ENCODE assay signal across 15 cellular contexts in the genomic region with DNA sequence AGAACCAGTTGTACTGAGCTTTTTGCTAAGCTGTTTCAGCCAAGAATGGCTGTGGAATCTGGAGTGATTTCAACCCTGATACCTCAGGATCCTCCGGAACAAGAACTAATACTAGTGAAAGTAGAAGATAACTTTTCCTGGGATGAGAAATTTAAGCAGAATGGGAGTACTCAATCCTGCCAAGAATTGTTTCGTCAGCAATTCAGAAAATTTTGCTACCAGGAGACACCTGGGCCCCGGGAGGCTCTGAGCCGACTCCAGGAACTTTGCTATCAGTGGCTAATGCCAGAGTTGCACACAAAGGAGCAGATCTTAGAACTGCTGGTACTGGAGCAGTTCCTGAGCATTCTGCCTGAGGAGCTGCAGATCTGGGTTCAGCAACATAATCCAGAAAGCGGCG. TPM values are rescaled to one million over a fixed set of nuclear protein-coding genes. Genes with fewer than 3 reads are reported as not detected.
DNase-seq lines count a peak whose midpoint lies in the region; ATAC-seq and TF ChIP-seq lines count a peak whose summit lies in the region.
"Had no signal": no experiment of that assay in that cellular context is flagged by ENCODE, and none has a peak within 500 bp of the region (broad histone marks: within the 10 kb centered on the region; RNA-seq: fewer than 3 reads in every experiment).

No MANE protein-coding gene starts in this region.

- no peak overlapping the region for H3K4me3 Mint-ChIP-seq in central memory CD8-positive, alpha-beta T cell

- H3K36me3 Mint-ChIP-seq in central memory CD8-positive, alpha-beta T cell (ENCODE audit: insufficient read depth) = peaks cover 39% of the 10 kb centered on the region

- peaks cover 30% of the 10 kb centered on the region for H3K79me2 ChIP-seq in neural cell (replicated peaks; ENCODE audit: insufficient read depth, low read length)

- peak overlapping the region in 10 of 11 experiments; percentile 1 to 90 (median 72); a peak in 15 of 22 replicates for H3K4me2 ChIP-seq in BLaER1 treated with 17β-estradiol and CSF1 and Interleukin-3, amounts not matched to agents 10 nM and 100 nM
- peak overlapping the region; percentile 68 for H3K4me2 ChIP-seq in neural cell (ENCODE audit: low read length)

- H3K27ac ChIP-seq in BLaER1 treated with 17β-estradiol and CSF1 and Interleukin-3, amounts not matched to agents 10 nM and 100 nM = no peak overlapping the region
- no peak overlapping the region for H3K27ac ChIP-seq in HUES64 (ENCODE audit: low read depth, low read length)
- no peak overlapping the region for H3K27ac ChIP-seq in neural cell (ENCODE audit: low read length)
- H3K27ac ChIP-seq: parathyroid adenoma had no signal

- H3F3A ChIP-seq in neural cell (ENCODE audit: insufficient read depth, low read length, poor library complexity, severe bottlenecking) = peaks cover 7% of the 10 kb centered on the region

- peak overlapping the region; percentile 57 for H3K27ac Mint-ChIP-seq in central memory CD8-positive, alpha-beta T cell (ENCODE audit: low read depth)

- peaks cover 51 to 53% (median 52%) of the 10 kb centered on the region in 11 experiments for H3K36me3 ChIP-seq in BLaER1 treated with 17β-estradiol and CSF1 and Interleukin-3, amounts not matched to agents 10 nM and 100 nM
- H3K36me3 ChIP-seq in HUES64 (ENCODE audit: insufficient read depth, low read length) (peaks cover 53% of the 10 kb centered on the region), neural cell (ENCODE audit: insufficient read depth, low read length) (peaks cover 36% of the 10 kb centered on the region)

- DNase-seq in central memory CD8-positive, alpha-beta T cell (ENCODE audit: low spot score in 2 of 2) = no peak
- DNase-seq in NCI-H1436 treated with DMSO at 0.1 percent for 48 hours (lab: John Stamatoyannopoulos, UW) (no peak), NCI-H1436 (lab: John Stamatoyannopoulos, UW) (no peak), AG08395 (ENCODE audit: low spot score) (no peak)
- DNase-seq: effector memory CD4-positive, alpha-beta T cell; GF-D8; left ventricle myocardium superior; NCI-H1417 treated with DMSO at 0.1 percent for 48 hours; NCI-H774 had no signal

- no peak for TF ChIP-seq RAD21 in neural cell (conservative IDR thresholded peaks at IDR 0.05)

- H3K27me3 Mint-ChIP-seq in central memory CD8-positive, alpha-beta T cell = no peaks in the 10 kb centered on the region

- peaks cover 31% of the 10 kb centered on the region for H3K4me1 Mint-ChIP-seq in central memory CD8-positive, alpha-beta T cell

- peaks cover 51 to 54% (median 52%) of the 10 kb centered on the region in 11 experiments for H3K9me3 ChIP-seq in BLaER1 treated with 17β-estradiol and CSF1 and Interleukin-3, amounts not matched to agents 10 nM and 100 nM (replicated peaks in 1 of 11)
- H3K9me3 ChIP-seq in HUES64 (ENCODE audit: insufficient read depth, low read depth, low read length) (no peaks in the 10 kb centered on the region), neural cell (ENCODE audit: low read length) (no peaks in the 10 kb centered on the region)
- H3K9me3 ChIP-seq: ascending aorta had no signal

- no peaks in the 10 kb centered on the region for H4K20me1 ChIP-seq in BLaER1 treated with 17β-estradiol and CSF1 and Interleukin-3, amounts not matched to agents 10 nM and 100 nM
- no peaks in the 10 kb centered on the region for H4K20me1 ChIP-seq in neural cell (ENCODE audit: insufficient read depth)

- no peak for TF ChIP-seq EP300 in neural cell (conservative IDR thresholded peaks at IDR 0.05; ENCODE audit: poor library complexity, severe bottlenecking)

- WGBS in HUES64 = 95% methylated on average over 6 of the region's 6 CpGs

- H3K4me3 ChIP-seq in BLaER1 treated with 17β-estradiol and CSF1 and Interleukin-3, amounts not matched to agents 10 nM and 100 nM = peak overlapping the region in 3 of 10 experiments; percentile 2 to 22 (median 16); a peak in 4 of 20 replicates
- H3K4me3 ChIP-seq in HUES64 (ENCODE audit: low read length) (peak overlapping the region; percentile 80), neural cell (ENCODE audit: low read length) (peak overlapping the region; percentile 72)

- 0 out of 22 replicates have a peak overlapping the region, but pooled peaks of 3 of the 11 experiments have one; percentile 5 to 16 (median 8) for H3K9ac ChIP-seq in BLaER1 treated with 17β-estradiol and CSF1 and Interleukin-3, amounts not matched to agents 10 nM and 100 nM
- peak overlapping the region; percentile 96; the same call in 1 of the 2 replicates for H3K9ac ChIP-seq in HUES64 (ENCODE audit: low read depth, low read length)
- peak overlapping the region; percentile 95 for H3K9ac ChIP-seq in neural cell (ENCODE audit: low read length)
- H3K9ac ChIP-seq: parathyroid adenoma had no signal

- ATAC-seq in central memory CD8-positive, alpha-beta T cell (replicated peaks; ENCODE audit: extremely low read depth, poor library complexity, severe bottlenecking) = no peak
- ATAC-seq in HG03520 (IDR thresholded peaks at IDR 0.05; ENCODE audit: unreplicated experiment) = no peak
- ATAC-seq: left ventricle myocardium superior had no signal

- H3K9me2 ChIP-seq in neural cell (ENCODE audit: insufficient read depth, low read length) = no peaks in the 10 kb centered on the region

- H3K27me3 ChIP-seq in BLaER1 treated with 17β-estradiol and CSF1 and Interleukin-3, amounts not matched to agents 10 nM and 100 nM = no peaks in the 10 kb centered on the region
- no peaks in the 10 kb centered on the region for H3K27me3 ChIP-seq in HUES64 (ENCODE audit: insufficient read depth, low read length)
- no peaks in the 10 kb centered on the region for H3K27me3 ChIP-seq in neural cell (ENCODE audit: insufficient read depth, low read depth, low read length)
- H3K27me3 ChIP-seq: ascending aorta had no signal

- H3K4me1 ChIP-seq in BLaER1 treated with 17β-estradiol and CSF1 and Interleukin-3, amounts not matched to agents 10 nM and 100 nM = peaks cover 4 to 24% (median 14%) of the 10 kb centered on the region in 10 experiments
- H3K4me1 ChIP-seq in HUES64 (ENCODE audit: insufficient read depth, low read length) = peaks cover 8% of the 10 kb centered on the region; the same call in 1 of the 2 replicates
- H3K4me1 ChIP-seq: parathyroid adenoma had no signal

- no peaks in the 10 kb centered on the region for H3K9me3 Mint-ChIP-seq in central memory CD8-positive, alpha-beta T cell

- TF ChIP-seq CTCF in neural cell (IDR thresholded peaks at IDR 0.05; ENCODE audit: poor library complexity, severe bottlenecking) = no peak

- H2AFZ ChIP-seq in neural cell (ENCODE audit: low read depth, low read length) = no peak overlapping the region
- H2AFZ ChIP-seq: parathyroid adenoma had no signal

TF ChIP-seq in neural cell, 6 proteins besides CTCF, POLR2A, EP300 and RAD21:
- no peak for TF ChIP-seq MXI1 (conservative IDR thresholded peaks at IDR 0.05; ENCODE audit: poor library complexity, severe bottlenecking)
- TF ChIP-seq POLR2AphosphoS5 (IDR thresholded peaks at IDR 0.05) = no peak
- TF ChIP-seq, protein P1, sequence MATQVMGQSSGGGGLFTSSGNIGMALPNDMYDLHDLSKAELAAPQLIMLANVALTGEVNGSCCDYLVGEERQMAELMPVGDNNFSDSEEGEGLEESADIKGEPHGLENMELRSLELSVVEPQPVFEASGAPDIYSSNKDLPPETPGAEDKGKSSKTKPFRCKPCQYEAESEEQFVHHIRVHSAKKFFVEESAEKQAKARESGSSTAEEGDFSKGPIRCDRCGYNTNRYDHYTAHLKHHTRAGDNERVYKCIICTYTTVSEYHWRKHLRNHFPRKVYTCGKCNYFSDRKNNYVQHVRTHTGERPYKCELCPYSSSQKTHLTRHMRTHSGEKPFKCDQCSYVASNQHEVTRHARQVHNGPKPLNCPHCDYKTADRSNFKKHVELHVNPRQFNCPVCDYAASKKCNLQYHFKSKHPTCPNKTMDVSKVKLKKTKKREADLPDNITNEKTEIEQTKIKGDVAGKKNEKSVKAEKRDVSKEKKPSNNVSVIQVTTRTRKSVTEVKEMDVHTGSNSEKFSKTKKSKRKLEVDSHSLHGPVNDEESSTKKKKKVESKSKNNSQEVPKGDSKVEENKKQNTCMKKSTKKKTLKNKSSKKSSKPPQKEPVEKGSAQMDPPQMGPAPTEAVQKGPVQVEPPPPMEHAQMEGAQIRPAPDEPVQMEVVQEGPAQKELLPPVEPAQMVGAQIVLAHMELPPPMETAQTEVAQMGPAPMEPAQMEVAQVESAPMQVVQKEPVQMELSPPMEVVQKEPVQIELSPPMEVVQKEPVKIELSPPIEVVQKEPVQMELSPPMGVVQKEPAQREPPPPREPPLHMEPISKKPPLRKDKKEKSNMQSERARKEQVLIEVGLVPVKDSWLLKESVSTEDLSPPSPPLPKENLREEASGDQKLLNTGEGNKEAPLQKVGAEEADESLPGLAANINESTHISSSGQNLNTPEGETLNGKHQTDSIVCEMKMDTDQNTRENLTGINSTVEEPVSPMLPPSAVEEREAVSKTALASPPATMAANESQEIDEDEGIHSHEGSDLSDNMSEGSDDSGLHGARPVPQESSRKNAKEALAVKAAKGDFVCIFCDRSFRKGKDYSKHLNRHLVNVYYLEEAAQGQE (IDR thresholded peaks at IDR 0.05; ENCODE audit: borderline replicate concordance) = no peak
- no peak for TF ChIP-seq SMC3 (conservative IDR thresholded peaks at IDR 0.05; ENCODE audit: poor library complexity)
- TF ChIP-seq TAF1 (IDR thresholded peaks at IDR 0.05; ENCODE audit: low read depth) = no peak
- TF ChIP-seq EZH2 (IDR thresholded peaks at IDR 0.05; ENCODE audit: borderline replicate concordance, insufficient read depth, low read length, poor library complexity, severe bottlenecking) = no peak

RNA-seq across cellular contexts. Expression of gene ZNF397, which starts 1.6 kb away (rescaled TPM):
- 20.8 TPM for polyA plus RNA-seq in HUES64 (2013, experiment 1 of 2)
- 20.6 TPM for polyA plus RNA-seq in HUES64 (2013, experiment 2 of 2)
- polyA plus RNA-seq in neural cell = 58.7 and 65.2 TPM in 2 replicates
- 113 and 140 TPM in 2 replicates for polyA minus RNA-seq in neural cell

RNA-seq across cellular contexts. Expression of gene ZSCAN30, which starts 47.6 kb away (rescaled TPM):
- 5.4 TPM for polyA plus RNA-seq in HUES64 (2013, experiment 1 of 2)
- polyA plus RNA-seq in HUES64 (2013, experiment 2 of 2) = 6.9 TPM
- polyA plus RNA-seq in neural cell = 25.4 and 30.6 TPM in 2 replicates
- polyA minus RNA-seq in neural cell = 39.4 and 44.8 TPM in 2 replicates
